In genomic region chr7:11623093-11623678, GRCh38 we compare ENCODE assay signal across 15 cellular contexts.
"Had no signal": no experiment of that assay in that cellular context is flagged by ENCODE, and none has a peak within 500 bp of the region (broad histone marks: within the 10 kb centered on the region; RNA-seq: fewer than 3 reads in every experiment).

No MANE protein-coding gene starts in this region.

- H3K4me3 Mint-ChIP-seq: activated CD4-positive, alpha-beta memory T cell treated with anti-CD3 and anti-CD28 coated beads, Interleukin-2, amount 10 ng/mL, durations not matched to agents 7 days and 5 days; activated naive CD8-positive, alpha-beta T cell treated with anti-CD3 and anti-CD28 coated beads, Interleukin-2, amount 10 ng/mL, durations not matched to agents 7 days and 5 days; nephron progenitor cell; T-helper 1 cell treated with Interleukin-12 subunit alpha and Interleukin-12 subunit beta and Interleukin-4 antibody, amounts not matched to agents 30 μg/mL and 1 μg/mL, for 36 hours had no signal

- H3K36me3 Mint-ChIP-seq: activated naive CD8-positive, alpha-beta T cell treated with anti-CD3 and anti-CD28 coated beads, Interleukin-2, amount 10 ng/mL, durations not matched to agents 7 days and 5 days had no signal

- H3K27ac ChIP-seq: ascending aorta, colonic mucosa, sigmoid colon, suprapubic skin, upper lobe of left lung had no signal

- H3K36me3 ChIP-seq: ascending aorta, colonic mucosa, sigmoid colon, suprapubic skin, upper lobe of left lung had no signal

- H3K4me3 ChIP-seq: ascending aorta, colonic mucosa, sigmoid colon, suprapubic skin, upper lobe of left lung had no signal

- H3K27me3 ChIP-seq: ascending aorta, colonic mucosa, sigmoid colon, suprapubic skin, upper lobe of left lung had no signal

- DNase-seq: activated CD4-positive, alpha-beta memory T cell treated with anti-CD3 and anti-CD28 coated beads, Interleukin-2, amount 10 ng/mL, durations not matched to agents 7 days and 5 days; activated CD4-positive, alpha-beta T cell treated with anti-CD3 and anti-CD28 coated beads for 1 hour; activated naive CD8-positive, alpha-beta T cell treated with anti-CD3 and anti-CD28 coated beads, Interleukin-2, amount 10 ng/mL, durations not matched to agents 7 days and 5 days; activated T-cell treated with anti-CD3 and anti-CD28 coated beads, Interleukin-2, amount 50 U/mL, for 48 hours; colonic mucosa; effector CD8-positive, alpha-beta T cell; mesendoderm; nephron progenitor cell; sigmoid colon; stimulated activated naive CD4-positive, alpha-beta T cell treated with Interleukin-2 at 50 U/mL for 16 hours; upper lobe of left lung had no signal

- H3K4me1 Mint-ChIP-seq: activated CD4-positive, alpha-beta memory T cell treated with anti-CD3 and anti-CD28 coated beads, Interleukin-2, amount 10 ng/mL, durations not matched to agents 7 days and 5 days; activated naive CD8-positive, alpha-beta T cell treated with anti-CD3 and anti-CD28 coated beads, Interleukin-2, amount 10 ng/mL, durations not matched to agents 7 days and 5 days had no signal

- H3K27me3 Mint-ChIP-seq: activated CD4-positive, alpha-beta memory T cell treated with anti-CD3 and anti-CD28 coated beads, Interleukin-2, amount 10 ng/mL, durations not matched to agents 7 days and 5 days; activated naive CD8-positive, alpha-beta T cell treated with anti-CD3 and anti-CD28 coated beads, Interleukin-2, amount 10 ng/mL, durations not matched to agents 7 days and 5 days had no signal

- H3K9me3 ChIP-seq: ascending aorta, colonic mucosa, sigmoid colon, suprapubic skin had no signal

- H3K4me1 ChIP-seq: ascending aorta, colonic mucosa, sigmoid colon, suprapubic skin, upper lobe of left lung had no signal

- ATAC-seq: left lobe of liver had no signal

- H3K27ac Mint-ChIP-seq: activated CD4-positive, alpha-beta memory T cell treated with anti-CD3 and anti-CD28 coated beads, Interleukin-2, amount 10 ng/mL, durations not matched to agents 7 days and 5 days; activated naive CD8-positive, alpha-beta T cell treated with anti-CD3 and anti-CD28 coated beads, Interleukin-2, amount 10 ng/mL, durations not matched to agents 7 days and 5 days; nephron progenitor cell; T-helper 1 cell treated with Interleukin-12 subunit alpha and Interleukin-12 subunit beta and Interleukin-4 antibody, amounts not matched to agents 30 μg/mL and 1 μg/mL, for 36 hours had no signal
